In the genomic region with DNA sequence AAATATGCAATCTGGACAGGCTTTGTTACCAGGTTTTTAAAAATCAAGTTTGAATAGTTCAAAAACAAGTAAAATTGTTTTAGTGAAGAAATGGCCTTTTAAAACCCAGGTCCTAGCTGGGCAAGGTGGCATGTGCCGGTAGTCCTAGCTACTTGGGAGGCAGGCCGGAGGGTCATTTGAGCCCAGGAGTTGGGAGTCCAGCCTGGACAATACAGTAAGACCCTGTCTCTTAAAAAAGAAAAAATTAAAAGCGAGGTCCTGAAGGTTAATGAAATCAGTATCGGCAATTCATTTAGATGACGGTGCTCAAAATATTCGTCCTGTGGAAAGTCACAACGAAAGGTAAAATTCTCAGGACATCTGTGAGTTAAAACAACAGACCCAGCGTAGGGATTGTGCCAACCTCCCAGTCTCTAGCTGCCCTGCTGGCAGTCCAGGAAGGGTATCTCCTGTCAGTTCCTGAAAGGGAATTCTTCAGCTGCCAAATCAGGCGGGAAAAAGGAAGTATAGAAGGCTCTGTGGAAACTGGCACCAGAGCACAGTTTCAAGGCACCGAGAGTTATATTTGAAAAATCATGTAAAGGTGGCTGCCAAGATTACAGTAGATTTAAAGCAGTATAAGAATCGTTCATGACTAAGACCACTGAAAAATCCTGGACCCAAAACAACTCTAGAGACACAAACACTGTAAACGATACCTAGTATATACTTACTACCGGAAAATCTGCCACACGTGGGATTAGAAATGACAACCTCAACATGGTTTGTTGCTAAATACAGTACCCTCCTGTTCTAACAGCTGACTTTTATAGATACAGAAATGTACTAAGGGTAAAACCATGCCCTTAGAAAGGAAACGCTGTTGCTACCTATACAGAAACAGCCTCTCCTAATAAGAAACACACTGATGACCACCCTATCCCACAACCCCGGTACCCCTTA, we compare ENCODE assay signal across 8 cellular contexts. TPM values are rescaled to one million over a fixed set of nuclear protein-coding genes. Genes with fewer than 3 reads are reported as not detected.
DNase-seq lines count a peak whose midpoint lies in the region; ATAC-seq and TF ChIP-seq lines count a peak whose summit lies in the region.

No MANE protein-coding gene starts in this region.

- no peak for TF ChIP-seq CTCF in mammary epithelial cell (conservative IDR thresholded peaks at IDR 0.05 in 1 of 2, IDR thresholded peaks at IDR 0.05 in 1 of 2; ENCODE audit: extremely low read depth in 1 of 2, insufficient read depth in 1 of 2, low read depth in 1 of 2, low read length in 2 of 2)
- TF ChIP-seq CTCF in lung (IDR thresholded peaks at IDR 0.05; ENCODE audit: control extremely low read depth, extremely low read depth): no peak
- TF ChIP-seq CTCF in omental fat pad (IDR thresholded peaks at IDR 0.05): no peak

- in situ Hi-C loops in mammary epithelial cell (cut with MboI; ENCODE audit: low sequenced_read_pairs in 2 of 2): no loop called here

- H4K20me1 ChIP-seq in mammary epithelial cell (ENCODE audit: insufficient read depth, low read length): no peaks in the 10 kb centered on the region

- no peak for ATAC-seq in lung (ENCODE audit: insufficient read depth, low FRiP score)
- ATAC-seq in HG03097 (IDR thresholded peaks at IDR 0.05; ENCODE audit: low FRiP score, unreplicated experiment): no peak
- no peak for ATAC-seq in omental fat pad (ENCODE audit: low FRiP score)

- H3K4me2 ChIP-seq in mammary epithelial cell (ENCODE audit: insufficient read depth, low read depth, low read length): peak overlapping the region; percentile 79

- dilution Hi-C loops in mammary epithelial cell (cut with HindIII; ENCODE audit: low sequenced_read_pairs): no loop called here

- H3K9ac ChIP-seq in mammary epithelial cell (ENCODE audit: insufficient read depth, low read length): peak overlapping the region; percentile 61

- H3K27ac ChIP-seq in mammary epithelial cell (ENCODE audit: insufficient read depth, low read depth, low read length) (peak overlapping the region; percentile 63), lung (ENCODE audit: low read depth in 1 of 2, low read length in 1 of 2) (peak overlapping the region; percentile 78 to 88), urinary bladder (ENCODE audit: low read depth) (no peak overlapping the region)

- TSS peak; percentile 45 for BruUV-seq in mammary epithelial cell (replicated peaks; lab: Mats Ljungman, UMichigan)

- intact Hi-C loops in mammary epithelial cell (cut with micrococcal nuclease): loop anchor here (2.0 kb wide), 1 partner anchor 15 kb away; no protein-coding TSS in a partner anchor

- H3K36me3 ChIP-seq in mammary epithelial cell (ENCODE audit: insufficient read depth, low read length) (no peaks in the 10 kb centered on the region), lung (ENCODE audit: control insufficient read depth in 2 of 2, insufficient read depth in 2 of 2, low read length in 2 of 2) (no peaks in the 10 kb centered on the region), urinary bladder (ENCODE audit: insufficient read depth) (no peaks in the 10 kb centered on the region)

- peak overlapping the region; percentile 85 for H2AFZ ChIP-seq in mammary epithelial cell (ENCODE audit: low read depth, low read length)

- CTCF ChIA-PET in mammary epithelial cell (lab: Charles Lee; ENCODE audit: low non-redundant PET): interaction anchor here (0.5 kb wide), 1 partner anchor 220 kb away, joined by 3 read pairs; no protein-coding TSS in a partner anchor

- H3K4me1 ChIP-seq in mammary epithelial cell (ENCODE audit: insufficient read depth, low read length): peaks cover 19% of the 10 kb centered on the region
- peaks cover 5 to 7% of the 10 kb centered on the region in 2 donors for H3K4me1 ChIP-seq in lung (ENCODE audit: control insufficient read depth in 2 of 2, insufficient read depth in 2 of 2, low read length in 2 of 2)
- H3K4me1 ChIP-seq in urinary bladder (ENCODE audit: insufficient read depth): no peaks in the 10 kb centered on the region

- no peaks in the 10 kb centered on the region for H3K9me3 ChIP-seq in mammary epithelial cell (replicated peaks; ENCODE audit: insufficient read depth, low read length)
- no peaks in the 10 kb centered on the region for H3K9me3 ChIP-seq in lung (ENCODE audit: control insufficient read depth in 2 of 2, insufficient read depth in 1 of 2, low read length in 1 of 2)

- DNase-seq in NOMO-1 treated with DMSO at 0.1 percent for 48 hours (lab: John Stamatoyannopoulos, UW; ENCODE audit: unreplicated experiment) (peak; percentile 26), NOMO-1 treated with dmso at 0.1 percent for 144 hours (lab: John Stamatoyannopoulos, UW; ENCODE audit: unreplicated experiment) (no peak), NAMALWA (ENCODE audit: low spot score) (peak; percentile 42), mammary epithelial cell (no peak), lung (ENCODE audit: low spot score) (no peak), omental fat pad (ENCODE audit: low spot score) (no peak)

- peaks cover 38% of the 10 kb centered on the region for H3K79me2 ChIP-seq in mammary epithelial cell (ENCODE audit: insufficient read depth, low read length)

- no peaks in the 10 kb centered on the region for H3K27me3 ChIP-seq in mammary epithelial cell (ENCODE audit: insufficient read depth, low read length)
- no peaks in the 10 kb centered on the region for H3K27me3 ChIP-seq in lung (ENCODE audit: control insufficient read depth, insufficient read depth)

- 35% methylated on average over 16 of the region's 16 CpGs for WGBS in mammary epithelial cell (ENCODE audit: low coverage, missing lambda C conversion rate)
- WGBS in lung, 2 donors: 30 to 33% methylated on average over 16 of the region's 16 CpGs
- WGBS in urinary bladder: 38% methylated on average over 16 of the region's 16 CpGs

- H3K4me3 ChIP-seq in mammary epithelial cell (replicated peaks in 1 of 3; ENCODE audit: insufficient read depth in 1 of 3, low read depth in 2 of 3, low read length in 3 of 3) (peak overlapping the region; percentile 49 to 95 (median 74)), lung (peak overlapping the region; percentile 64), urinary bladder (ENCODE audit: low read depth, low read length) (peak overlapping the region; percentile 75)

RNA-seq across cellular contexts. Expression of a gene that starts 1.2 kb away (rescaled TPM):
- total RNA-seq in mammary epithelial cell (10 to 100 TPM in 1 of 2 donors, 1 to 10 TPM in 1; 5.2 to 23.2 TPM), lung (10 to 100 TPM; 20.4 to 23.7 TPM), urinary bladder (14.3 TPM), omental fat pad (1 to 10 TPM; 1.1 to 4.3 (median 2.1) TPM)
- polyA plus RNA-seq in mammary epithelial cell (21.7 TPM), lung (10 to 100 TPM; 15.2 to 23.6 TPM), urinary bladder (9.0 TPM)
- 38.2 TPM for polyA minus RNA-seq in mammary epithelial cell

Comparison
In these comparisons a context has a peak if more than half of its experiments do, and no peak if none do; other contexts are left out.
1. DNase-seq: peak in NOMO-1 treated with DMSO at 0.1 percent for 48 hours (single experiment) and NAMALWA (single experiment); none in NOMO-1 treated with dmso at 0.1 percent for 144 hours (single experiment), mammary epithelial cell (single experiment), lung (single experiment) and omental fat pad (single experiment).
2. Peak in every context shown above with its lines, with median percentiles within 50 percentile points of each other: H3K4me3 ChIP-seq.